In the genomic region with DNA sequence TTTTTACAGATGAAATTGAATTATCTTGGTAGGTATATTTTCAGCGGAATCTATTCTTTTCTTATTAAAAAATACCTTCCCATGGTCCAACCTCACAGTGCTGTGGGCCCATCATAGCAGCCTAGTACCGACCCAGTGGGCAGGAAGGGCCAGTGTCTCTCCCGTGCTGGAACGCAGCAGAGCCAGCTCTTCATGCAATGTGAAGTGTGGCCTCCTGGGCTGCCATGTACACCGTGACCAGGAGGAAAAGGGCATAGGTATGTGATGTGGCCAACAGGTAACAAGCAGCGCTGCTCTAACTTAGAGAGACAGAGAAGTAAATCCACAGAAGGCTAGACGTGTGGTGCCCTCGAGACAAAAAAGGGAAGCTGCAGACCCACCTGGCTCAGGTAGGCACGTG, we compare ENCODE assay signal across 21 cellular contexts.
"Had no signal": no experiment of that assay in that cellular context is flagged by ENCODE, and none has a peak within 500 bp of the region (broad histone marks: within the 10 kb centered on the region; RNA-seq: fewer than 3 reads in every experiment).

No MANE protein-coding gene starts in this region.

- H3K4me1 ChIP-seq: gastroesophageal sphincter, heart left ventricle, parathyroid adenoma, prostate gland, sigmoid colon, tibial nerve, upper lobe of right lung, uterus had no signal

- H3K27ac ChIP-seq: epithelial cell of prostate, gastroesophageal sphincter, heart left ventricle, hepatocyte, neutrophil, parathyroid adenoma, prostate gland, sigmoid colon, thoracic aorta, tibial nerve, upper lobe of right lung, uterus had no signal

- H3K9me3 ChIP-seq: gastroesophageal sphincter, neutrophil, prostate gland, sigmoid colon, thoracic aorta, upper lobe of right lung, uterus had no signal

- H3K27me3 ChIP-seq: neutrophil, tibial nerve, upper lobe of right lung, uterus had no signal

- H3K4me2 ChIP-seq: hepatocyte had no signal

- DNase-seq: effector CD8-positive, alpha-beta T cell; endodermal cell; foreskin fibroblast; kidney; natural killer cell; right cardiac atrium; sigmoid colon; stimulated activated CD4-positive, alpha-beta T cell treated with anti-CD3 and anti-CD28 coated beads, Interleukin-2, amount 100 ng/mL, for 48 hours; stimulated activated naive B cell treated with anti-CD40 and anti-IgM and Interleukin-4, amounts not matched to agents 10 μg/mL and 1 μg/mL and 100 μg/mL, for 72 hours; upper lobe of right lung; uterus had no signal

- H3K9ac ChIP-seq: parathyroid adenoma had no signal

- H3K4me3 ChIP-seq: gastroesophageal sphincter, heart left ventricle, hepatocyte, lung, prostate gland, sigmoid colon, thoracic aorta, tibial nerve, upper lobe of right lung, uterus had no signal

- H3K36me3 ChIP-seq: gastroesophageal sphincter, heart left ventricle, neutrophil, prostate gland, sigmoid colon, thoracic aorta, tibial nerve, upper lobe of right lung, uterus had no signal
